ENCODE assay signal across 8 cellular contexts in the genomic region with DNA sequence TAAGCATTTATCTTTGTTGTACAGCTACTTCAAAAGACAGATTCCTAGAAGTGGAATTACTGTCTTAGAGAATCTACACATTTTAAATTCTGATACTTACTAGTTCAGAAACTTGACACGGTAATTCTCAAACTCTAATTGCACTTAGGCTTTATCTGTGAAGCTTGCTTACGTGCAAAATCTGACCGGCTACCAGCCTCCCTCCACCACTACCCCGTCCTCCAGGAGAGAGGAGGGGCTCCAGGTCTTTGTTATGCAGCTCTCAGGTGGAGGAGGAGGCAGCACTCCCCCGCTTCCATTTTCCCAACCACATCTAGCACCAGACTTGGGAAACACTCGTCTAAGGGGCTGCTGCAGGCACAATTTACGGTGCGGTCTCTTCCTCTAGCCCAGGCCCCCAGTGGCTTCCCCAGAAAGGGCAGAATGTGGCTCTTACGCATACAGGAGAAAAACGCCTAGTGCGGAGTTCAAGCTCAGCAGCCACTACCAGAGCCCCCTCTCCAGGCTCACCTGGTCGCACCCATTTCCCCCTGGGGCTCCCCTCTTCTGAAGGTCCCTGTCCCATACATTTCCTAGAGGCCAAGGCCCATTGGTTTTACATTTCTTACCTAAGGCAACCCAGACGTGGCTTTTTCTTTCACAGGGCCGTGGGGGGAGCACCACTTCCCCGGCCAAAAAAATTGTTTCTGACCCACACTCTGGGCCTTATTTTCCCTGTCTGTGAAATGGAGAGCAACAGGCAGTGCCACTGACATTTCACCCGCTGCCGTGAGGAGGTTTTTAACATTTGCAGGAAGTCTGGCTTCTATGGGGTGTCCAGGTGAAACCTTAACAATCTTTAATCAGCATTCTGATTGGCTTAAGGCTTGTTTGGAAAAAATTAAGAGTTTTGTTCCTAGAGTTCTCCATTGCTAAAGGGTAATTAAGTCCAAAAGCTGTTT.
DNase-seq lines count a peak whose midpoint lies in the region; ATAC-seq lines count a peak whose summit lies in the region.

No MANE protein-coding gene starts in this region.

- peak overlapping the region; percentile 92 for H3K4me3 Mint-ChIP-seq in stimulated activated naive CD8-positive, alpha-beta T cell treated with anti-CD3 and anti-CD28 coated beads, Interleukin-15, Interleukin-2, amounts not matched to agents 100 ng/mL and 50 ng/mL, for 24 hours

- ATAC-seq in GM21576 (IDR thresholded peaks at IDR 0.05; ENCODE audit: unreplicated experiment) = no peak

- peaks cover 18% of the 10 kb centered on the region for H3K36me3 Mint-ChIP-seq in stimulated activated naive CD8-positive, alpha-beta T cell treated with anti-CD3 and anti-CD28 coated beads, Interleukin-15, Interleukin-2, amounts not matched to agents 100 ng/mL and 50 ng/mL, for 24 hours (ENCODE audit: low read depth)

- H3K27me3 Mint-ChIP-seq in stimulated activated naive CD8-positive, alpha-beta T cell treated with anti-CD3 and anti-CD28 coated beads, Interleukin-15, Interleukin-2, amounts not matched to agents 100 ng/mL and 50 ng/mL, for 24 hours = no peaks in the 10 kb centered on the region

- DNase-seq in DMS53 (lab: John Stamatoyannopoulos, UW) (peak; percentile 17), DMS53 treated with DMSO at 0.1 percent for 48 hours (lab: John Stamatoyannopoulos, UW; ENCODE audit: unreplicated experiment) (no peak), UCSD-AML1 (lab: John Stamatoyannopoulos, UW; ENCODE audit: unreplicated experiment) (peak; percentile 23), iPS-NIHi11 (ENCODE audit: low spot score) (peak; percentile 81)
- DNase-seq in stimulated activated CD4-positive, alpha-beta T cell treated with anti-CD3 and anti-CD28 coated beads, Interleukin-2, amount 100 ng/mL, for 48 hours = no peak
- DNase-seq in effector CD8-positive, alpha-beta T cell (lab: John Stamatoyannopoulos, UW) = no peak

- H3K27ac Mint-ChIP-seq in stimulated activated naive CD8-positive, alpha-beta T cell treated with anti-CD3 and anti-CD28 coated beads, Interleukin-15, Interleukin-2, amounts not matched to agents 100 ng/mL and 50 ng/mL, for 24 hours = peak overlapping the region; percentile 98

- peaks cover 41% of the 10 kb centered on the region for H3K4me1 Mint-ChIP-seq in stimulated activated naive CD8-positive, alpha-beta T cell treated with anti-CD3 and anti-CD28 coated beads, Interleukin-15, Interleukin-2, amounts not matched to agents 100 ng/mL and 50 ng/mL, for 24 hours (ENCODE audit: low read depth)

- no peaks in the 10 kb centered on the region for H3K9me3 Mint-ChIP-seq in stimulated activated naive CD8-positive, alpha-beta T cell treated with anti-CD3 and anti-CD28 coated beads, Interleukin-15, Interleukin-2, amounts not matched to agents 100 ng/mL and 50 ng/mL, for 24 hours

Comparison
In these comparisons a context has a peak if more than half of its experiments do, and no peak if none do; other contexts are left out.
1. DNase-seq: peak in DMS53 (single experiment), UCSD-AML1 (single experiment) and iPS-NIHi11 (single experiment); none in DMS53 treated with DMSO at 0.1 percent for 48 hours (single experiment), stimulated activated CD4-positive, alpha-beta T cell treated with anti-CD3 and anti-CD28 coated beads, Interleukin-2, amount 100 ng/mL, for 48 hours (0 of 2) and effector CD8-positive, alpha-beta T cell (single experiment).